ENCODE assay signal across 8 cellular contexts in genomic region chr2:181430406-181431199, GRCh38. TPM values are rescaled to one million over a fixed set of nuclear protein-coding genes. Genes with fewer than 3 reads are reported as not detected.
DNase-seq lines count a peak whose midpoint lies in the region; ATAC-seq and TF ChIP-seq lines count a peak whose summit lies in the region.

No MANE protein-coding gene starts in this region.

- H3K4me1 ChIP-seq in BLaER1 treated with 17β-estradiol and CSF1 and Interleukin-3, amounts not matched to agents 10 nM and 100 nM, result peaks cover 11 to 23% (median 18%) of the 10 kb centered on the region in 10 experiments
- H3K4me1 ChIP-seq in testis, result no peaks in the 10 kb centered on the region

- TF ChIP-seq POLR2A in testis (IDR thresholded peaks at IDR 0.05), result no peak

- WGBS in testis, 2 donors, result 70 to 73% methylated on average over 3 of the region's 3 CpGs

- H3K36me3 ChIP-seq in BLaER1 treated with 17β-estradiol and CSF1 and Interleukin-3, amounts not matched to agents 10 nM and 100 nM, result 0 out of 22 replicates have a peak, but pooled peaks cover 0 to 4% (median 0%) of the 10 kb centered on the region in 11 experiments
- H3K36me3 ChIP-seq in testis (ENCODE audit: low read depth, missing control alignments), result no peaks in the 10 kb centered on the region

- intact Hi-C loops in testis (cut with DNase I; ENCODE audit: low total_unique reads), result no loop called here

- peaks cover 36 to 60% (median 50%) of the 10 kb centered on the region in 11 experiments for H3K9me3 ChIP-seq in BLaER1 treated with 17β-estradiol and CSF1 and Interleukin-3, amounts not matched to agents 10 nM and 100 nM (replicated peaks in 1 of 11)
- no peaks in the 10 kb centered on the region for H3K9me3 ChIP-seq in testis

- H3K4me2 ChIP-seq in BLaER1 treated with 17β-estradiol and CSF1 and Interleukin-3, amounts not matched to agents 10 nM and 100 nM, result peak overlapping the region; percentile 25 to 69 (median 49); a peak in 21 of 22 replicates

- no peaks in the 10 kb centered on the region for H4K20me1 ChIP-seq in BLaER1 treated with 17β-estradiol and CSF1 and Interleukin-3, amounts not matched to agents 10 nM and 100 nM

- no peaks in the 10 kb centered on the region for H3K27me3 ChIP-seq in BLaER1 treated with 17β-estradiol and CSF1 and Interleukin-3, amounts not matched to agents 10 nM and 100 nM
- no peaks in the 10 kb centered on the region for H3K27me3 ChIP-seq in testis

- peak overlapping the region in 7 of 11 experiments; percentile 19 to 48 (median 39); a peak in 11 of 22 replicates for H3K27ac ChIP-seq in BLaER1 treated with 17β-estradiol and CSF1 and Interleukin-3, amounts not matched to agents 10 nM and 100 nM
- H3K27ac ChIP-seq in testis, result no peak overlapping the region
- no peak overlapping the region for H3K27ac ChIP-seq in coronary artery

- DNase-seq in germinal center (ENCODE audit: low spot score), result peak; percentile 6
- no peak for DNase-seq in glomerular visceral epithelial cell (ENCODE audit: extremely low spot score)
- DNase-seq in testis, result no peak
- DNase-seq in coronary artery (ENCODE audit: low spot score), result no peak
- DNase-seq in stimulated activated CD4-positive, alpha-beta T cell treated with anti-CD3 and anti-CD28 coated beads, Interleukin-4, amount 100 ng/mL, for 1 hour, result no peak

- H3K4me3 ChIP-seq in BLaER1 treated with 17β-estradiol and CSF1 and Interleukin-3, amounts not matched to agents 10 nM and 100 nM, result no peak overlapping the region
- H3K4me3 ChIP-seq in testis (no peak overlapping the region), coronary artery (no peak overlapping the region)

- ATAC-seq in GM21786 (IDR thresholded peaks at IDR 0.05; ENCODE audit: unreplicated experiment) (peak; percentile 58), SK-N-SH treated with all-trans-retinoic acid at 6 μM for 48 hours (0 out of 3 replicates have a peak, but pooled peaks have one; percentile 33)

- H3K9ac ChIP-seq in BLaER1 treated with 17β-estradiol and CSF1 and Interleukin-3, amounts not matched to agents 10 nM and 100 nM, result no peak overlapping the region

- TF ChIP-seq CTCF in testis (IDR thresholded peaks at IDR 0.05) (no peak), coronary artery (IDR thresholded peaks at IDR 0.05) (no peak)

TF ChIP-seq in SK-N-SH treated with all-trans-retinoic acid at 6 μM for 48 hours, 23 proteins besides CTCF, POLR2A, EP300 and RAD21:
- TF ChIP-seq ZFP30 (CRISPR knock-in tag; IDR thresholded peaks at IDR 0.05) (no peak), CSDC2 (CRISPR knock-in tag; IDR thresholded peaks at IDR 0.05) (no peak), PPARA (CRISPR knock-in tag; IDR thresholded peaks at IDR 0.05; ENCODE audit: borderline replicate concordance) (no peak), TSHZ2 (CRISPR knock-in tag; IDR thresholded peaks at IDR 0.05) (no peak), POU6F1 (CRISPR knock-in tag; IDR thresholded peaks at IDR 0.05; ENCODE audit: borderline replicate concordance, low read depth) (no peak), ZFP3 (CRISPR knock-in tag; IDR thresholded peaks at IDR 0.05) (no peak), OSR1 (CRISPR knock-in tag; IDR thresholded peaks at IDR 0.05) (no peak), CSRNP3 (CRISPR knock-in tag; IDR thresholded peaks at IDR 0.05) (no peak), PATZ1 (CRISPR knock-in tag; IDR thresholded peaks at IDR 0.05; ENCODE audit: borderline replicate concordance) (no peak), BACH2 (CRISPR knock-in tag; IDR thresholded peaks at IDR 0.05; ENCODE audit: borderline replicate concordance) (no peak), ZNF8 (CRISPR knock-in tag; IDR thresholded peaks at IDR 0.05) (no peak), ZC3H10 (CRISPR knock-in tag; IDR thresholded peaks at IDR 0.05) (no peak), ZNF70 (CRISPR knock-in tag; IDR thresholded peaks at IDR 0.05) (no peak), SNAI2 (CRISPR knock-in tag; IDR thresholded peaks at IDR 0.05) (no peak), ARNTL (CRISPR knock-in tag; IDR thresholded peaks at IDR 0.05; ENCODE audit: borderline replicate concordance, low read depth) (no peak), CREB5 (CRISPR knock-in tag; IDR thresholded peaks at IDR 0.05; ENCODE audit: low read depth) (no peak), GLIS3 (CRISPR knock-in tag; IDR thresholded peaks at IDR 0.05) (no peak), TCF4 (CRISPR knock-in tag; IDR thresholded peaks at IDR 0.05; ENCODE audit: borderline replicate concordance) (no peak), ESRRG (CRISPR knock-in tag; IDR thresholded peaks at IDR 0.05) (no peak)

RNA-seq across cellular contexts. Expression of gene ITGA4, which starts 26.6 kb away (rescaled TPM):
- total RNA-seq in testis, result 1 to 10 TPM; 1.6 to 3.8 TPM
- polyA plus RNA-seq in testis (ENCODE audit: insufficient read depth, low read depth, low replicate concordance), result 1.7 TPM

Comparison
In these comparisons a context has a peak if more than half of its experiments do, and no peak if none do; other contexts are left out.
1. H3K27ac ChIP-seq: peak in BLaER1 treated with 17β-estradiol and CSF1 and Interleukin-3, amounts not matched to agents 10 nM and 100 nM (7 of 11); none in testis (0 of 2) and coronary artery (0 of 2).